8 cellular contexts compared by ENCODE assay signal in genomic region chr12:15278816-15279658, GRCh38. TPM values are rescaled to one million over a fixed set of nuclear protein-coding genes. Genes with fewer than 3 reads are reported as not detected.
DNase-seq lines count a peak whose midpoint lies in the region; ATAC-seq lines count a peak whose summit lies in the region.

No MANE protein-coding gene starts in this region.

- no peak overlapping the region for H3K27ac Mint-ChIP-seq in stimulated activated naive B cell treated with anti-CD40 and anti-IgM and Interleukin-4, amounts not matched to agents 10 μg/mL and 1 μg/mL and 100 μg/mL, for 72 hours

- in situ Hi-C loops in SK-MEL-5 (cut with HindIII; ENCODE audit: low pct_unique_long_range_greater_than_20kb, low sequenced_read_pairs), result no loop called here

- DNase-seq in SK-MEL-5 (ENCODE audit: low read depth, low spot score), result peak; percentile 83
- DNase-seq in foreskin melanocyte, result peak; percentile 87
- DNase-seq in stimulated activated naive B cell treated with anti-CD40 and anti-IgM and Interleukin-4, amounts not matched to agents 10 μg/mL and 1 μg/mL and 100 μg/mL, for 72 hours, result no peak
- DNase-seq in activated CD8-positive, alpha-beta memory T cell treated with anti-CD3 and anti-CD28 coated beads, Interleukin-2, amount 50 U/mL, for 4 hours, result no peak
- no peak for DNase-seq in NCI-H1048 (lab: John Stamatoyannopoulos, UW)
- no peak for DNase-seq in GOT3 (lab: John Stamatoyannopoulos, UW)

- ATAC-seq in GM18861 (IDR thresholded peaks at IDR 0.05; ENCODE audit: unreplicated experiment) (peak; percentile 97), HG03175 (IDR thresholded peaks at IDR 0.05; ENCODE audit: unreplicated experiment) (peak; percentile 70)
- peak; percentile 53 to 57 for ATAC-seq in stimulated activated naive B cell treated with anti-CD40 and anti-IgM and Interleukin-4, amounts not matched to agents 10 μg/mL and 1 μg/mL and 100 μg/mL, for 72 hours (replicated peaks)

- no peaks in the 10 kb centered on the region for H3K36me3 Mint-ChIP-seq in stimulated activated naive B cell treated with anti-CD40 and anti-IgM and Interleukin-4, amounts not matched to agents 10 μg/mL and 1 μg/mL and 100 μg/mL, for 72 hours

- H3K4me3 Mint-ChIP-seq in stimulated activated naive B cell treated with anti-CD40 and anti-IgM and Interleukin-4, amounts not matched to agents 10 μg/mL and 1 μg/mL and 100 μg/mL, for 72 hours, result no peak overlapping the region

- H3K27me3 Mint-ChIP-seq in stimulated activated naive B cell treated with anti-CD40 and anti-IgM and Interleukin-4, amounts not matched to agents 10 μg/mL and 1 μg/mL and 100 μg/mL, for 72 hours, result peaks cover 18 to 26% of the 10 kb centered on the region in 2 donors

- no peaks in the 10 kb centered on the region for H3K9me3 Mint-ChIP-seq in stimulated activated naive B cell treated with anti-CD40 and anti-IgM and Interleukin-4, amounts not matched to agents 10 μg/mL and 1 μg/mL and 100 μg/mL, for 72 hours

- H3K4me1 Mint-ChIP-seq in stimulated activated naive B cell treated with anti-CD40 and anti-IgM and Interleukin-4, amounts not matched to agents 10 μg/mL and 1 μg/mL and 100 μg/mL, for 72 hours, result peaks cover 5% of the 10 kb centered on the region in 2 donors

RNA-seq across cellular contexts. Expression of gene PTPRO, which starts 43.3 kb away (rescaled TPM):
- total RNA-seq in SK-MEL-5 (2014; rRNA removed; shearing (Covaris generic)), result 0.67 and 0.71 TPM in 2 replicates
- polyA plus RNA-seq in SK-MEL-5 (2015; cell fraction: cytosol; rRNA removed), result 0.67 and 0.90 TPM in 2 replicates
- 0.22 and 0.59 TPM in 2 replicates for polyA plus RNA-seq in SK-MEL-5 (2015; cell fraction: nucleus; rRNA removed)

RNA-seq across cellular contexts. Expression of gene RERG, which starts 57.8 kb away (rescaled TPM):
- 0.37 and 0.61 TPM in 2 replicates for total RNA-seq in SK-MEL-5 (2014; rRNA removed; shearing (Covaris generic))
- polyA plus RNA-seq in SK-MEL-5 (2015; cell fraction: cytosol; rRNA removed), result 0.71 and 0.91 TPM in 2 replicates
- polyA plus RNA-seq in SK-MEL-5 (2015; cell fraction: nucleus; rRNA removed), result 1.4 TPM in 1 of 2 replicates, not detected in the other

Comparison
In these comparisons a context has a peak if more than half of its experiments do, and no peak if none do; other contexts are left out.
1. DNase-seq: peak in SK-MEL-5 (single experiment) and foreskin melanocyte (single experiment); none in stimulated activated naive B cell treated with anti-CD40 and anti-IgM and Interleukin-4, amounts not matched to agents 10 μg/mL and 1 μg/mL and 100 μg/mL, for 72 hours (single experiment), activated CD8-positive, alpha-beta memory T cell treated with anti-CD3 and anti-CD28 coated beads, Interleukin-2, amount 50 U/mL, for 4 hours (single experiment), NCI-H1048 (single experiment) and GOT3 (single experiment).
2. Peak in every context shown above with its lines, with median percentiles within 50 percentile points of each other: ATAC-seq.